In the genomic region with DNA sequence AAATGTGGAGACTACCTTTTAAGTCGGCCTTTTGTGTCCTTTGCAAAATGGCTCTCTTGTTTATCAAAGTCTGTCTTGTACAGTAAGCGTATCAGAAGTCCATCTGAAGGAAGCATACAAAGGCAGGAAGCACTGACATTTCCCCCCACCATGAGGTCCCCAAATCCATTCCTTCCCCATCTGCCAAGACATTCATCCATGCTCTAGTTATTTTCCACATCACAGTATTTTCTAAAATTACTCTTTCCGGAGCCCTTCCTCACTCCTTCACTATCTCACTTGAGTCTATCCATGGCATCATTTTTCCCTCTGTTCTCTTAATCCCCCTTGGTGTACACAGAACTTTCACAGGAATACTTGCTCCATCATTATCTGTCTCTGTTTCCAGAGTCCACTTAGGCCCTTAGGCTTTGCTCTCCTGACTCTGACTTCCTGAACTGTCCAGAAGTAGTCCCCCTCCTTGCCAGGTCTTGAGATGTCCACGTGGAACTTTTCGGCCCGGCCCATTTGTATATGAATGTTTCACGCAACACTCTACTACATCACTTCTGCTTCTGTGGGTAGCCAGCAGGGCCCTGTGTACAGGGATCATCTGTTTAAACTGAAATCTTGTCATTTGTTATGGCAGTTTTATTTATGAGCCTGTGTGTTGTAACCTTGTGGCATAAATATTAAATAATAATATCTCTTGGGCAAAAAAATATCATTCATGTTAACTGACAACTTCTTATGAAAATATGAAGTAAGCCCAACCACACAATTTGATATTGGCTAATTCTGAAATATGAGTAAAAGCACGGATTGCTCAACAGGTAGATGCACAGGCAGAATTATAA, we compare ENCODE assay signal across 8 cellular contexts. TPM values are rescaled to one million over a fixed set of nuclear protein-coding genes. Genes with fewer than 3 reads are reported as not detected.
DNase-seq lines count a peak whose midpoint lies in the region; ATAC-seq and TF ChIP-seq lines count a peak whose summit lies in the region.

No MANE protein-coding gene starts in this region.

- H3K36me3 Mint-ChIP-seq in osteocyte (ENCODE audit: unreplicated experiment): peaks cover 4% of the 10 kb centered on the region

- H3K4me1 Mint-ChIP-seq in osteocyte (ENCODE audit: unreplicated experiment): peaks cover 23% of the 10 kb centered on the region

- no peaks in the 10 kb centered on the region for H3K27me3 Mint-ChIP-seq in osteocyte (ENCODE audit: unreplicated experiment)

- DNase-seq in NB4 (ENCODE audit: low read depth) (peak; percentile 84), cardiac fibroblast (ENCODE audit: low read depth in 2 of 2) (peak; percentile 31 to 70), osteocyte (ENCODE audit: extremely low spot score, unreplicated experiment) (no peak), epidermal melanocyte (ENCODE audit: insufficient read length, low spot score) (no peak), COLO829 (ENCODE audit: low spot score) (no peak)
- no peak for DNase-seq in effector CD4-positive, alpha-beta T cell

- H3K9me3 Mint-ChIP-seq in osteocyte (ENCODE audit: unreplicated experiment): no peaks in the 10 kb centered on the region

- peak overlapping the region; percentile 48 for H3K4me3 ChIP-seq in NB4 (ENCODE audit: low read depth, low read length)
- peak overlapping the region in 1 of 2 donors; percentile 77 for H3K4me3 ChIP-seq in cardiac fibroblast (replicated peaks in 1 of 2; ENCODE audit: low read depth in 2 of 2, low read length in 2 of 2)

- TF ChIP-seq CTCF in NB4 (IDR thresholded peaks at IDR 0.05; ENCODE audit: low read depth, low read length): no peak
- TF ChIP-seq CTCF in cardiac fibroblast (IDR thresholded peaks at IDR 0.05; ENCODE audit: low read depth, low read length): no peak
- TF ChIP-seq CTCF in osteocyte (IDR thresholded peaks at IDR 0.05): no peak

- H3K4me3 Mint-ChIP-seq in osteocyte (ENCODE audit: unreplicated experiment): peak overlapping the region; percentile 99

- TF ChIP-seq POLR2A in NB4 (IDR thresholded peaks at IDR 0.05; ENCODE audit: extremely low read depth, insufficient read length): no peak

- peak overlapping the region; percentile 90 for H3K27ac Mint-ChIP-seq in osteocyte (ENCODE audit: unreplicated experiment)

- ATAC-seq in GM19395 (IDR thresholded peaks at IDR 0.05; ENCODE audit: unreplicated experiment) (peak; percentile 38), HG03354 (IDR thresholded peaks at IDR 0.05; ENCODE audit: poor library complexity, severe bottlenecking, unreplicated experiment) (no peak)

RNA-seq across cellular contexts. Expression of gene SEL1L3, which starts 2.0 kb away (rescaled TPM):
- 28.0 and 31.5 TPM in 2 replicates for total RNA-seq in osteocyte

RNA-seq across cellular contexts. Expression of gene SMIM20, which starts 53.2 kb away (rescaled TPM):
- total RNA-seq in osteocyte: 28.4 and 29.4 TPM in 2 replicates

Comparison
In these comparisons a context has a peak if more than half of its experiments do, and no peak if none do; other contexts are left out.
1. DNase-seq: peak in NB4 (single experiment) and cardiac fibroblast (2 of 2); none in osteocyte (single experiment), effector CD4-positive, alpha-beta T cell (single experiment), epidermal melanocyte (single experiment) and COLO829 (single experiment).